In genomic region chr6:30617565-30618269, GRCh38 we compare ENCODE assay signal across 8 cellular contexts. TPM values are rescaled to one million over a fixed set of nuclear protein-coding genes. Genes with fewer than 3 reads are reported as not detected.
DNase-seq lines count a peak whose midpoint lies in the region; ATAC-seq, FAIRE-seq and TF ChIP-seq lines count a peak whose summit lies in the region.

Gene MRPS18B, plus strand, starts transcription at chr6:30617840. Its CDS starts 26 bp downstream, at chr6:30617866.

- TSS peak; percentile 78 for BruUV-seq in HepG2 (replicated peaks; lab: Mats Ljungman, UMichigan)

- peak within 1 kb of the TSS; percentile 99 for H3K9ac ChIP-seq in BLaER1
- peak within 1 kb of the TSS; percentile 100 for H3K9ac ChIP-seq in HepG2 (ENCODE audit: insufficient read depth, low read depth, low read length)

- H3K4me1 ChIP-seq in BLaER1: peaks cover 34% of the 10 kb centered on the region
- H3K4me1 ChIP-seq in HepG2 (ENCODE audit: insufficient read depth, low read length): peaks cover 31% of the 10 kb centered on the region

- ATAC-seq in GM19351 (IDR thresholded peaks at IDR 0.05; ENCODE audit: unreplicated experiment) (peak; percentile 68), HG03521 (IDR thresholded peaks at IDR 0.05; ENCODE audit: unreplicated experiment) (peak; percentile 71), HepG2 (peak; percentile 86)

- in situ Hi-C loops in HepG2 (cut with HindIII; ENCODE audit: extremely low pct_ligation_motif_present, low pct_unique_long_range_greater_than_20kb): no loop called here

- H3K27me3 ChIP-seq in BLaER1 (no peaks in the 10 kb centered on the region), HepG2 (ENCODE audit: control insufficient read depth in 1 of 2, insufficient read depth in 2 of 2, low read length in 2 of 2) (no peaks in the 10 kb centered on the region; a peak in 1 of 5 replicates)

- TF ChIP-seq EP300 in HepG2 (IDR thresholded peaks at IDR 0.05; ENCODE audit: low read depth in 2 of 2, low read length in 2 of 2) (0 out of 4 replicates have a peak, but pooled peaks of 1 of the 2 experiments have one; percentile 22), HepG2 (CRISPR knock-in tag; IDR thresholded peaks at IDR 0.05; ENCODE audit: borderline replicate concordance) (no peak; the same call in 1 of the 2 replicates)

- H3K36me3 ChIP-seq in BLaER1: peaks cover 59% of the 10 kb centered on the region
- peaks cover 6 to 22% of the 10 kb centered on the region in 2 experiments for H3K36me3 ChIP-seq in HepG2 (replicated peaks in 1 of 2; ENCODE audit: control insufficient read depth in 1 of 2, insufficient read depth in 2 of 2, low read length in 2 of 2)

- POLR2A ChIA-PET in HepG2 (lab: Yijun Ruan, JAX): interaction anchor here (0.7 to 2.6 kb wide), 32 partner anchors 9 to 290 kb away, joined by 3 to 36 read pairs (median 6); partner anchors contain the start of genes ABCF1, ATAT1, C6orf136 and DDR1

- peak; percentile 87 to 95 for TF ChIP-seq POLR2A in HepG2 (IDR thresholded peaks at IDR 0.05; ENCODE audit: insufficient read depth in 1 of 2, low read depth in 2 of 2, low read length in 2 of 2)

- intact Hi-C loops in HepG2 (cut with micrococcal nuclease; ENCODE audit: unreplicated experiment): loop anchor here (2.0 to 5.0 kb wide), 3 partner anchors 40 to 103 kb away; partner anchors contain the start of genes DHX16 and TUBB

- DNase-seq in NCI-H748 (lab: John Stamatoyannopoulos, UW; ENCODE audit: unreplicated experiment) (peak; percentile 98), dermis blood vessel endothelial cell (peak; percentile 99), HepG2 (ENCODE audit: low spot score) (peak; percentile 98)
- peak; percentile 84 to 98 for DNase-seq in activated CD4-positive, alpha-beta T cell treated with anti-CD3 and anti-CD28 coated beads, Interleukin-2, amount 50 U/mL, for 24 hours (ENCODE audit: low read depth in 1 of 2, low spot score in 1 of 2)
- peak; percentile 96 for DNase-seq in stimulated activated CD4-positive, alpha-beta T cell treated with anti-CD3 and anti-CD28 coated beads, Interleukin-4, amount 100 ng/mL, for 1 hour

- TF ChIP-seq RAD21 in HepG2 (CRISPR knock-in tag; IDR thresholded peaks at IDR 0.05): no peak; the same call in 1 of the 2 replicates

- H3K79me2 ChIP-seq in HepG2 (ENCODE audit: insufficient read depth, low read length): peaks cover 44% of the 10 kb centered on the region

- H3K4me3 ChIP-seq in BLaER1 (peak within 1 kb of the TSS; percentile 82), HepG2 (replicated peaks in 1 of 3; ENCODE audit: insufficient read depth in 1 of 3, low read depth in 2 of 3, low read length in 3 of 3) (peak within 1 kb of the TSS; percentile 87 to 97 (median 89))

- H3K9me3 ChIP-seq in BLaER1: no peaks in the 10 kb centered on the region
- no peaks in the 10 kb centered on the region for H3K9me3 ChIP-seq in HepG2 (ENCODE audit: low read length)

- no peak for FAIRE-seq in HepG2 (lab: Jason Lieb, UNC)

- H4K20me1 ChIP-seq in BLaER1 (peaks cover 20% of the 10 kb centered on the region), HepG2 (ENCODE audit: insufficient read depth, low read length) (peaks cover 12% of the 10 kb centered on the region)

- CTCF ChIA-PET in HepG2 (lab: Yijun Ruan, JAX; ENCODE audit: low intra/inter-chr PET ratio, low total read pairs): no interaction called here

- H3K27ac ChIP-seq in BLaER1 (peak within 1 kb of the TSS; percentile 98), HepG2 (ENCODE audit: extremely low read length, insufficient read depth, low read length) (peak within 1 kb of the TSS; percentile 98)

- TF ChIP-seq CTCF in HepG2 (CRISPR knock-in tag; IDR thresholded peaks at IDR 0.05): no peak

- peak within 1 kb of the TSS; percentile 93 for H3K4me2 ChIP-seq in BLaER1
- H3K4me2 ChIP-seq in HepG2 (ENCODE audit: low read depth, low read length): peak within 1 kb of the TSS; percentile 88

- peak within 1 kb of the TSS; percentile 59 for H2AFZ ChIP-seq in HepG2 (ENCODE audit: low read length)

- WGBS in HepG2 (ENCODE audit: low lambda C conversion rate): under 1% methylated on average over 34 of the region's 34 CpGs

TF ChIP-seq in HepG2, 621 proteins besides CTCF, POLR2A, EP300 and RAD21 (continues in another document):
- TF ChIP-seq CSRNP2 (CRISPR knock-in tag; conservative IDR thresholded peaks at IDR 0.05; ENCODE audit: low read depth): no peak
- no peak for TF ChIP-seq REL (CRISPR knock-in tag; conservative IDR thresholded peaks at IDR 0.05)
- TF ChIP-seq FIP1L1 (IDR thresholded peaks at IDR 0.05; ENCODE audit: borderline replicate concordance, insufficient read depth, low read depth, low read length): no peak; the same call in 1 of the 2 replicates
- TF ChIP-seq PHF8 (CRISPR knock-in tag; IDR thresholded peaks at IDR 0.05): peak; percentile 82
- 0 out of 2 replicates have a peak, but pooled peaks have one; percentile 60 for TF ChIP-seq MYNN (CRISPR knock-in tag; IDR thresholded peaks at IDR 0.05; ENCODE audit: low read depth)
- TF ChIP-seq KDM5B (CRISPR knock-in tag; IDR thresholded peaks at IDR 0.05; ENCODE audit: borderline replicate concordance): peak; percentile 81
- no peak for TF ChIP-seq ZBTB8A (CRISPR knock-in tag; IDR thresholded peaks at IDR 0.05; ENCODE audit: borderline replicate concordance, low read depth)
- TF ChIP-seq ZNF770 (CRISPR knock-in tag; IDR thresholded peaks at IDR 0.05): no peak
- TF ChIP-seq ZFP82 (CRISPR knock-in tag; IDR thresholded peaks at IDR 0.05; ENCODE audit: borderline replicate concordance): no peak
- TF ChIP-seq POLR2AphosphoS5 (IDR thresholded peaks at IDR 0.05; ENCODE audit: low read depth, low read length): peak; percentile 98
- TF ChIP-seq KMT2B (CRISPR knock-in tag; IDR thresholded peaks at IDR 0.05): peak; percentile 81
- peak; percentile 90 for TF ChIP-seq TAF1 (CRISPR knock-in tag; IDR thresholded peaks at IDR 0.05)

RNA-seq across cellular contexts. Expression of gene MRPS18B, which starts in this region (rescaled TPM):
- total RNA-seq in dermis blood vessel endothelial cell: 37.9 and 41.0 TPM in 2 replicates
- total RNA-seq in HepG2 (2016; rRNA removed; fragmentation: Illumina TruSeq; extraction: Trizol): 125 and 143 TPM in 2 replicates
- total RNA-seq in HepG2 (2016; cell fraction: cytosol; rRNA removed; fragmentation: Illumina TruSeq; extraction: Trizol; ENCODE audit: low read depth): 32.6 TPM in 2 replicates
- total RNA-seq in HepG2 (2016; cell fraction: insoluble cytoplasmic fraction; rRNA removed; fragmentation: Illumina TruSeq; extraction: Trizol): 120 and 146 TPM in 2 replicates
- total RNA-seq in HepG2 (2016; cell fraction: membrane; rRNA removed; fragmentation: Illumina TruSeq; extraction: Trizol): 53.3 and 56.2 TPM in 2 replicates
- total RNA-seq in HepG2 (2016; cell fraction: nucleus; rRNA removed; fragmentation: Illumina TruSeq; extraction: Trizol): 38.3 and 39.9 TPM in 2 replicates
- polyA plus RNA-seq in HepG2 (2011; rRNA removed): 120 and 131 TPM in 2 replicates
- 137 and 149 TPM in 2 replicates for polyA plus RNA-seq in HepG2 (2011; cell fraction: cytosol; rRNA removed)
- 25.6 and 35.8 TPM in 2 replicates for polyA plus RNA-seq in HepG2 (2011; cell fraction: nucleus; rRNA removed)
- 83.8 and 84.0 TPM in 2 replicates for polyA plus RNA-seq in HepG2 (2012)
- polyA plus RNA-seq in HepG2 (2016; cell fraction: cytosol; fragmentation: Illumina TruSeq; extraction: Trizol; ENCODE audit: low read depth): 28.1 and 28.2 TPM in 2 replicates
- 143 and 157 TPM in 2 replicates for polyA plus RNA-seq in HepG2 (2016; cell fraction: insoluble cytoplasmic fraction; fragmentation: Illumina TruSeq; extraction: Trizol; ENCODE audit: low read depth)
- 41.0 and 43.8 TPM in 2 replicates for polyA plus RNA-seq in HepG2 (2016; cell fraction: membrane; fragmentation: Illumina TruSeq; extraction: Trizol; ENCODE audit: low read depth)
- 60.4 and 64.4 TPM in 2 replicates for polyA plus RNA-seq in HepG2 (2016; cell fraction: nucleus; fragmentation: Illumina TruSeq; extraction: Trizol; ENCODE audit: insufficient read depth, low read depth)
- polyA minus RNA-seq in HepG2 (2011; rRNA and poly(A)+ RNA removed; ENCODE audit: low replicate concordance): 114 and 157 TPM in 2 replicates
- 64.3 and 74.7 TPM in 2 replicates for polyA minus RNA-seq in HepG2 (2011; cell fraction: cytosol; rRNA and poly(A)+ RNA removed)
- 20.7 and 27.8 TPM in 2 replicates for polyA minus RNA-seq in HepG2 (2011; cell fraction: nucleus; rRNA and poly(A)+ RNA removed)

Comparison
In these comparisons a context has a peak if more than half of its experiments do, and no peak if none do; other contexts are left out.
1. Peak in every context shown above with its lines: DNase-seq, ATAC-seq, H3K4me3 ChIP-seq and H3K27ac ChIP-seq.